In the genomic region with DNA sequence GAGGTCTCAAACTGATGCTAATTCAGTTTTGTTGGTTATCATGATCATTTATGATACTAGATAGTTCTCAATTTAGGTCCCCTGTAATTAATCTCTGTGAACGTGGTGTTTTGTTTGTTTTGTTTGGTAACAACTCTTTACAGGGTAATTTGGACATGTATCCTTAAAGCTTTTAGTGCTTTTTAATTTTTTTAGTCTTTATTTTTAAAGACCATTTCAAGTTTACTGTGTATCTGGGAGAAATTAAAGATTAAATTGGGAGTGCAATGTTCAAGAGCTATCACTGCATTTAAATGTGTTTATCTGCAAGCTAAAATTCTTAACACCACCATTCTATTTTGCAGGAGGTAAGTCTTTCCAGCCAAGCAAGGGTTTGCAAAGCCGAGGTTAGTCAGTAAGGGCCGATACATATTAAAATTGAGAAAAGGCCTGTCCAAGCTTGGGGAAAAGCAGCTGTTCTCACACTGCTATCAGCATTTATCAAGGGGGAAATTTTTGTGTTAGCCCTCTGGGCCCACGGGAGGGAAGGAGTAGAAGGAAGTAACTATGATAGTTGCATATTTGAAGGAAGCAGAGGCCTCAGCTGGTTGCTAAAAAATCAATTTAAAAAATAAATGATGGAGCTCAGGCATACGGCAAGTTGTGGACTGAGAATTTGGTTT, we compare ENCODE assay signal across 10 cellular contexts. TPM values are rescaled to one million over a fixed set of nuclear protein-coding genes. Genes with fewer than 3 reads are reported as not detected.
DNase-seq lines count a peak whose midpoint lies in the region; ATAC-seq and TF ChIP-seq lines count a peak whose summit lies in the region.
"Had no signal": no experiment of that assay in that cellular context is flagged by ENCODE, and none has a peak within 500 bp of the region (broad histone marks: within the 10 kb centered on the region; RNA-seq: fewer than 3 reads in every experiment).

No MANE protein-coding gene starts in this region.

- H3K27me3 ChIP-seq in hepatocyte: no peaks in the 10 kb centered on the region
- H3K27me3 ChIP-seq in testis: no peaks in the 10 kb centered on the region
- H3K27me3 ChIP-seq: BE2C had no signal

- no peak overlapping the region for H3K4me3 ChIP-seq in SK-N-MC
- H3K4me3 ChIP-seq in hepatocyte: no peak overlapping the region
- no peak overlapping the region for H3K4me3 ChIP-seq in testis

- no peaks in the 10 kb centered on the region for H3K27me3 Mint-ChIP-seq in activated CD4-positive, alpha-beta T cell treated with anti-CD3 and anti-CD28 coated beads for 36 hours

- no peaks in the 10 kb centered on the region for H3K36me3 ChIP-seq in SK-N-MC (ENCODE audit: insufficient read depth, low read length)
- H3K36me3 ChIP-seq in hepatocyte (replicated peaks; ENCODE audit: insufficient read depth, low read depth): no peaks in the 10 kb centered on the region
- H3K36me3 ChIP-seq in testis (ENCODE audit: low read depth, missing control alignments): no peaks in the 10 kb centered on the region
- H3K36me3 ChIP-seq: BE2C had no signal

- peaks cover 48% of the 10 kb centered on the region for H3K4me1 Mint-ChIP-seq in activated CD4-positive, alpha-beta T cell treated with anti-CD3 and anti-CD28 coated beads for 36 hours

- H3K9me3 ChIP-seq in SK-N-MC (ENCODE audit: low read depth, low read length) (no peaks in the 10 kb centered on the region), hepatocyte (ENCODE audit: low read depth) (no peaks in the 10 kb centered on the region), testis (no peaks in the 10 kb centered on the region)
- H3K9me3 ChIP-seq: BE2C had no signal

- H3K9me2 ChIP-seq in hepatocyte (replicated peaks; ENCODE audit: insufficient read depth): no peaks in the 10 kb centered on the region

- intact Hi-C loops in activated CD4-positive, alpha-beta T cell treated with anti-CD3 and anti-CD28 coated beads for 36 hours (cut with DNase I, micrococcal nuclease): loop anchor here in 1 of 2 experiments (1.0 to 2.0 kb wide), 2 partner anchors 10 to 58 kb away; no protein-coding TSS in a partner anchor
- intact Hi-C loops in testis (cut with DNase I; ENCODE audit: low total_unique reads): no loop called here

- no peaks in the 10 kb centered on the region for H3K79me2 ChIP-seq in hepatocyte

- H2AFZ ChIP-seq in hepatocyte: peak overlapping the region; percentile 29

- ATAC-seq in activated CD4-positive, alpha-beta T cell treated with anti-CD3 and anti-CD28 coated beads for 36 hours: no peak
- no peak for ATAC-seq in HG02759 (IDR thresholded peaks at IDR 0.05; ENCODE audit: unreplicated experiment)

- H3K4me1 ChIP-seq in hepatocyte (ENCODE audit: insufficient read depth) (peaks cover 34% of the 10 kb centered on the region), testis (peaks cover 25% of the 10 kb centered on the region)

- no peak for DNase-seq in activated CD4-positive, alpha-beta T cell treated with anti-CD3 and anti-CD28 coated beads for 36 hours
- no peak for DNase-seq in activated CD4-positive, alpha-beta T cell treated with anti-CD3 and anti-CD28 coated beads, Interleukin-2, amount 50 U/mL, for 48 hours
- DNase-seq in SK-N-MC (ENCODE audit: low read depth, low spot score) (no peak), hepatocyte (ENCODE audit: low spot score) (no peak), testis (no peak), NOMO-1 treated with dmso at 0.1 percent for 144 hours (lab: John Stamatoyannopoulos, UW; ENCODE audit: unreplicated experiment) (no peak)
- DNase-seq in activated CD4-positive, CD25-positive, alpha-beta regulatory T cell treated with anti-CD3 and anti-CD28 coated beads, Interleukin-2, amount 50 U/mL, for 72 hours: no peak
- DNase-seq: activated CD4-positive, alpha-beta T cell treated with anti-CD3 and anti-CD28 coated beads, Interleukin-2, amount 50 U/mL, for 4 hours; BE2C had no signal

- POLR2A ChIA-PET in activated CD4-positive, alpha-beta T cell treated with anti-CD3 and anti-CD28 coated beads for 36 hours (lab: Charles Lee): interaction anchor here (0.6 kb wide), 1 partner anchor 468 kb away, joined by 5 read pairs; no protein-coding TSS in a partner anchor

- H4K20me1 ChIP-seq in hepatocyte (ENCODE audit: insufficient read depth, poor library complexity, severe bottlenecking): no peaks in the 10 kb centered on the region

- H3K4me3 Mint-ChIP-seq in activated CD4-positive, alpha-beta T cell treated with anti-CD3 and anti-CD28 coated beads for 36 hours: peak overlapping the region; percentile 61

- peak overlapping the region; percentile 57 for H3K4me2 ChIP-seq in hepatocyte

- WGBS in hepatocyte (ENCODE audit: low lambda C conversion rate, missing lambda C conversion rate): 37% methylated on average over 5 of the region's 5 CpGs
- 45 to 49% methylated on average over 5 of the region's 5 CpGs for WGBS in testis, 2 donors

- TF ChIP-seq CTCF in hepatocyte (IDR thresholded peaks at IDR 0.05; ENCODE audit: poor library complexity): no peak
- TF ChIP-seq CTCF in testis (IDR thresholded peaks at IDR 0.05): no peak

- no peaks in the 10 kb centered on the region for H3K9me3 Mint-ChIP-seq in activated CD4-positive, alpha-beta T cell treated with anti-CD3 and anti-CD28 coated beads for 36 hours (ENCODE audit: low read depth)

- H3K9ac ChIP-seq in SK-N-MC (ENCODE audit: insufficient read length): no peak overlapping the region

- no peaks in the 10 kb centered on the region for H3K36me3 Mint-ChIP-seq in activated CD4-positive, alpha-beta T cell treated with anti-CD3 and anti-CD28 coated beads for 36 hours (ENCODE audit: low read depth)

- peak overlapping the region; percentile 60 for H3K27ac ChIP-seq in SK-N-MC
- peak overlapping the region; percentile 83 for H3K27ac ChIP-seq in hepatocyte
- peak overlapping the region; percentile 31 to 46 for H3K27ac ChIP-seq in testis

- CTCF ChIA-PET in activated CD4-positive, alpha-beta T cell treated with anti-CD3 and anti-CD28 coated beads for 36 hours (lab: Charles Lee): interaction anchor here (0.8 to 1.7 kb wide), 6 partner anchors 8 to 246 kb away, joined by 4 to 5 read pairs (median 4); no protein-coding TSS in a partner anchor

- TF ChIP-seq POLR2A in testis (IDR thresholded peaks at IDR 0.05): no peak

- peak overlapping the region; percentile 95 for H3K27ac Mint-ChIP-seq in activated CD4-positive, alpha-beta T cell treated with anti-CD3 and anti-CD28 coated beads for 36 hours

RNA-seq across cellular contexts. Expression of gene ZNF217, which starts 59.4 kb away (rescaled TPM):
- 10 to 100 TPM; 41.5 to 45.6 TPM for total RNA-seq in activated CD4-positive, alpha-beta T cell treated with anti-CD3 and anti-CD28 coated beads for 36 hours
- total RNA-seq in hepatocyte (32.4 and 39.9 TPM in 2 replicates), testis (10 to 100 TPM; 48.6 to 61.2 TPM)
- polyA plus RNA-seq in hepatocyte (4.7 and 6.6 TPM in 2 replicates), testis (ENCODE audit: insufficient read depth, low read depth, low replicate concordance) (47.3 TPM)
